15 cellular contexts compared by ENCODE assay signal in the genomic region with DNA sequence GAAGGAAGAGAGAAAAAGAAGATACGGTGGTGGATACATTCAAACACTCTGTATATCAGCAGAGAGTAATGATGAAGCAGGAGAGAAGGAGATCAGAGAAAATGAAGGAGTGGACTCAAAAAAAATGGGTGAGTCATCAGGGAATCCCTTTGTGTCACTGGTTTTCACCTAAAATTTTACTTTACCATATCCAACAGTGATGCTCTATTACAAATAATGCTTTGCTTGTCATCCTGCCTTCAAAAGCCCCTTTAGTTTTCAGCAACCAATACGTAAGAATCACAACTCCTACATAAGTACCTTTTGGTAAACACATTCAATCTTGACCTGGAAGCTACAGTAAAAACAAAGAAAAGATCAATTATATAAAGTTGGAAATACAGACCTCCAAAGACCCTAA.
"Had no signal": no experiment of that assay in that cellular context is flagged by ENCODE, and none has a peak within 500 bp of the region (broad histone marks: within the 10 kb centered on the region; RNA-seq: fewer than 3 reads in every experiment).

No MANE protein-coding gene starts in this region.

- H3K4me1 Mint-ChIP-seq: nephron progenitor cell had no signal

- H3K27ac Mint-ChIP-seq: nephron progenitor cell had no signal

- ATAC-seq: left lobe of liver had no signal

- H3K4me1 ChIP-seq: vagina had no signal

- H3K4me3 Mint-ChIP-seq: nephron progenitor cell had no signal

- DNase-seq: activated CD4-positive, alpha-beta T cell treated with anti-CD3 and anti-CD28 coated beads for 4 hours; activated CD8-positive, alpha-beta memory T cell treated with anti-CD3 and anti-CD28 coated beads for 24 hours; effector CD8-positive, alpha-beta T cell; heart right ventricle; nephron progenitor cell; ovary; stimulated activated CD4-positive, alpha-beta T cell treated with anti-CD3 and anti-CD28 coated beads, Interleukin-15, amount 100 ng/mL, for 24 hours; stimulated activated CD4-positive, alpha-beta T cell treated with anti-CD3 and anti-CD28 coated beads, Interleukin-4, amount 100 ng/mL, for 24 hours; T-helper 1 cell had no signal

- H3K9me3 Mint-ChIP-seq: nephron progenitor cell had no signal

- H3K36me3 ChIP-seq: heart right ventricle, ovary, tibial nerve, vagina had no signal

- H3K27ac ChIP-seq: coronary artery, ovary, tibial nerve had no signal

- H3K27me3 ChIP-seq: heart right ventricle, ovary, tibial nerve, vagina had no signal

- H3K9me3 ChIP-seq: heart right ventricle, ovary, tibial nerve, vagina had no signal

- H3K4me3 ChIP-seq: coronary artery, heart right ventricle, ovary, tibial nerve, vagina had no signal

- FAIRE-seq: astrocyte, islet of Langerhans had no signal
